Comparison of ENCODE assay signal across 13 cellular contexts in genomic region chr6:132060591-132060990, GRCh38.
DNase-seq lines count a peak whose midpoint lies in the region; ATAC-seq, FAIRE-seq and TF ChIP-seq lines count a peak whose summit lies in the region.
"Had no signal": no experiment of that assay in that cellular context is flagged by ENCODE, and none has a peak within 500 bp of the region (broad histone marks: within the 10 kb centered on the region; RNA-seq: fewer than 3 reads in every experiment).

No MANE protein-coding gene starts in this region.

- H3K27ac Mint-ChIP-seq in HFFc6 (peak overlapping the region; percentile 77), type B pancreatic cell (no peak overlapping the region)

- H3K9me3 Mint-ChIP-seq in HFFc6 (peaks cover 7% of the 10 kb centered on the region; the same call in 1 of the 2 replicates), type B pancreatic cell (peaks cover 14% of the 10 kb centered on the region)

- intact Hi-C loops in gastrocnemius medialis (cut with DNase I; ENCODE audit: low total_unique reads), result no loop called here

- H3K9me3 ChIP-seq in A549, result no peaks in the 10 kb centered on the region
- H3K9me3 ChIP-seq in gastrocnemius medialis, result no peaks in the 10 kb centered on the region

- TF ChIP-seq RAD21 in A549 (conservative IDR thresholded peaks at IDR 0.05 in 1 of 2, IDR thresholded peaks at IDR 0.05 in 1 of 2), result no peak

- TF ChIP-seq CTCF in A549 (IDR thresholded peaks at IDR 0.05) (no peak), HFFc6 (IDR thresholded peaks at IDR 0.05) (no peak), fibroblast of mammary gland (conservative IDR thresholded peaks at IDR 0.05; ENCODE audit: control insufficient read depth, insufficient read depth, low read depth, low read length) (no peak), gastrocnemius medialis (IDR thresholded peaks at IDR 0.05 in 4 of 5, conservative IDR thresholded peaks at IDR 0.05 in 1 of 5) (no peak), type B pancreatic cell (conservative IDR thresholded peaks at IDR 0.05) (no peak)

- TF ChIP-seq POLR2A in A549 (IDR thresholded peaks at IDR 0.05; ENCODE audit: low read length), result no peak
- no peak for TF ChIP-seq POLR2A in gastrocnemius medialis (IDR thresholded peaks at IDR 0.05)

- FAIRE-seq in A549 (lab: Jason Lieb, UNC), result no peak

- H3K4me2 ChIP-seq in A549, result peak overlapping the region; percentile 50

- CTCF ChIA-PET in A549 (lab: Yijun Ruan, JAX), result interaction anchor here (0.8 kb wide), 1 partner anchor 106 kb away, joined by 3 read pairs; no protein-coding TSS in a partner anchor

- POLR2A ChIA-PET in A549 (lab: Yijun Ruan, JAX), result interaction anchor here (1.3 kb wide), 1 partner anchor 109 kb away, joined by 6 read pairs; the partner anchor contains the start of gene CCN2

- H3K36me3 Mint-ChIP-seq in HFFc6 (ENCODE audit: low read depth) (peaks cover 10% of the 10 kb centered on the region), type B pancreatic cell (no peaks in the 10 kb centered on the region)

- peak in 1 of 2 experiments; percentile 14 for DNase-seq in A549 (ENCODE audit: low read depth in 1 of 2, low spot score in 1 of 2)
- DNase-seq in HFFc6, result peak; percentile 77
- peak; percentile 17 for DNase-seq in SHP77 treated with DMSO at 0.1 percent for 48 hours (lab: John Stamatoyannopoulos, UW)
- DNase-seq in fibroblast of mammary gland (ENCODE audit: low read depth), result peak; percentile 89
- no peak for DNase-seq in stimulated activated CD4-positive, alpha-beta T cell treated with anti-CD3 and anti-CD28 coated beads, Interleukin-1b, Interleukin-23, amount 100 ng/mL, for 48 hours
- no peak for DNase-seq in gastrocnemius medialis
- DNase-seq in activated T-cell treated with anti-CD3 and anti-CD28 coated beads for 4 hours, result no peak
- no peak for DNase-seq in type B pancreatic cell (ENCODE audit: extremely low spot score, unreplicated experiment)
- DNase-seq: ACHN; activated CD4-positive, alpha-beta T cell treated with anti-CD3 and anti-CD28 coated beads, Interleukin-2, amount 50 U/mL, for 1 hour; activated gamma-delta T cell treated with Interleukin-2 at 50 U/mL for 16 hours; NCI-H187; T-helper 1 cell had no signal

- WGBS in A549 (ENCODE audit: missing lambda C conversion rate), result 24% methylated on average over 4 of the region's 4 CpGs

- no peak for TF ChIP-seq EP300 in A549 (IDR thresholded peaks at IDR 0.05)

- H3K4me3 ChIP-seq in A549 (no peak overlapping the region), fibroblast of mammary gland (ENCODE audit: control insufficient read depth, low read depth, low read length) (no peak overlapping the region), gastrocnemius medialis (no peak overlapping the region)

- H3K27me3 Mint-ChIP-seq in HFFc6 (ENCODE audit: insufficient read depth), result no peaks in the 10 kb centered on the region
- no peaks in the 10 kb centered on the region for H3K27me3 Mint-ChIP-seq in type B pancreatic cell

- no peaks in the 10 kb centered on the region for H3K36me3 ChIP-seq in gastrocnemius medialis

- H3K4me1 Mint-ChIP-seq in HFFc6 (ENCODE audit: low read depth) (peaks cover 89% of the 10 kb centered on the region), type B pancreatic cell (ENCODE audit: unreplicated experiment) (peaks cover 14% of the 10 kb centered on the region)

- H3K4me3 Mint-ChIP-seq in HFFc6 (peak overlapping the region; percentile 55), type B pancreatic cell (no peak overlapping the region)

- H3K27ac ChIP-seq in A549 (peak overlapping the region in 1 of 2 experiments; percentile 22; a peak in 1 of 6 replicates), gastrocnemius medialis (no peak overlapping the region)

- in situ Hi-C loops in gastrocnemius medialis (cut with MboI; ENCODE audit: low sequenced_read_pairs in 4 of 4), result no loop called here

- H3K27me3 ChIP-seq in gastrocnemius medialis, result no peaks in the 10 kb centered on the region

- ATAC-seq in A549, result peak in 1 of 2 experiments; percentile 38; a peak in 1 of 6 replicates
- ATAC-seq in gastrocnemius medialis, result no peak

- peaks cover 37% of the 10 kb centered on the region for H3K4me1 ChIP-seq in A549
- no peaks in the 10 kb centered on the region for H3K4me1 ChIP-seq in gastrocnemius medialis

TF ChIP-seq in A549, 52 proteins besides CTCF, POLR2A, EP300 and RAD21:
- TF ChIP-seq SREBF2 (IDR thresholded peaks at IDR 0.05) (no peak), CHD4 (IDR thresholded peaks at IDR 0.05; ENCODE audit: borderline replicate concordance) (no peak), ESRRA (IDR thresholded peaks at IDR 0.05; ENCODE audit: borderline replicate concordance, low read length) (no peak), ZSCAN20 (CRISPR knock-in tag; IDR thresholded peaks at IDR 0.05) (no peak), MAFK (IDR thresholded peaks at IDR 0.05; ENCODE audit: partially characterized antibody) (no peak), ELK1 (IDR thresholded peaks at IDR 0.05; ENCODE audit: low read depth, low read length) (no peak), ZC3H11A (IDR thresholded peaks at IDR 0.05) (no peak), RARB (CRISPR knock-in tag; IDR thresholded peaks at IDR 0.05) (no peak), MAX (IDR thresholded peaks at IDR 0.05) (no peak), HOXB13 (CRISPR knock-in tag; IDR thresholded peaks at IDR 0.05; ENCODE audit: low read depth) (no peak), GATA3 (IDR thresholded peaks at IDR 0.05; ENCODE audit: borderline replicate concordance) (no peak), SMC3 (IDR thresholded peaks at IDR 0.05) (no peak), KDM1A (IDR thresholded peaks at IDR 0.05; ENCODE audit: low read depth) (no peak), RFX5 (IDR thresholded peaks at IDR 0.05) (no peak), CHD2 (IDR thresholded peaks at IDR 0.05; ENCODE audit: low read length, partially characterized antibody) (no peak), FOSB (CRISPR knock-in tag; IDR thresholded peaks at IDR 0.05) (no peak), CBX8 (IDR thresholded peaks at IDR 0.05) (no peak), JUN (IDR thresholded peaks at IDR 0.05) (no peak)

Comparison
In these comparisons a context has a peak if more than half of its experiments do, and no peak if none do; other contexts are left out.
1. DNase-seq: peak in HFFc6 (single experiment), SHP77 treated with DMSO at 0.1 percent for 48 hours (single experiment) and fibroblast of mammary gland (single experiment); none in stimulated activated CD4-positive, alpha-beta T cell treated with anti-CD3 and anti-CD28 coated beads, Interleukin-1b, Interleukin-23, amount 100 ng/mL, for 48 hours (single experiment), gastrocnemius medialis (0 of 2), activated T-cell treated with anti-CD3 and anti-CD28 coated beads for 4 hours (single experiment) and type B pancreatic cell (single experiment).